ENCODE assay signal across 1 cellular context in the genomic region with DNA sequence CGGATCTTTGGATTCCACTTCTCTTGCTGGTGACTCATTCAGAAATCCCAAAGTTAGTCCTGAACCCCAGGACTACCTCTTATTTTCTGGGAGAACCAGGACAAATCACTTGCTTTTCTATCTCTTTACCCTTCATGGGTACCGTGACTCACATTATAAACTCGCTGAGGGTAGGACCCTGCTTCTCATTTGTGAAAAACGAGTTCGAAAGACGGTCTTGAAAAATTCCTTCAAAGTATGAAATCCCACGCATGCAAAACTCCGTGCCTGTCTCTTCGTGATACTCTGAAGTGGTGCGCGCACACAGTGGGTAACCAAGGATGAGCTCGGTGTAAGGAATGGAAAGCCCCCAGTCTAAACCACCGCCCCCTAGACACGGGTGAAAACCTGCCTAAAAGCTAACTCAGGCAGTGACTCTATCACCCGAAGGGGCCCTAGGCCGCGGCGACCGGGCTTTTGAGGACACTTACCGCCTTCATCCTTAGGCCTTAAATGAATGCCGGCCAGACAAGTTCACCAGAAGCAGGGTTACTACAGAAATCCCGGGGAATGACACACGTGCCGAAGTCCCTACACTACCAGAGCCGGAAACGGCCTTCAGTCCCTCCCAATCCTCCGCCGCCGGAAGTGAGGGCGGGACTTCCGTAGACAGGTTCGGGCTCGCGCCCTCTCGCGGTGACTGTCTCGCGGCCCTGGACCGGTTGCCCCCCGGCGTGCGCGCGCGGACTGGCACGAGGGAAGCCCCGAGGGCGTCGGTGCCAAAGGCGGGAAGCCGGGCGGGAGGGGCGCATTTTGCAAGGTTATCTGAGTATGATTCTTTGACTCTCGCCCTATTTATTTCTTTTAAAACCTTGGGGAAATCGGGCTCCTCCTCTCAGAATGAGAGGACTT.
TF ChIP-seq lines count a peak whose summit lies in the region.

A gene with protein sequence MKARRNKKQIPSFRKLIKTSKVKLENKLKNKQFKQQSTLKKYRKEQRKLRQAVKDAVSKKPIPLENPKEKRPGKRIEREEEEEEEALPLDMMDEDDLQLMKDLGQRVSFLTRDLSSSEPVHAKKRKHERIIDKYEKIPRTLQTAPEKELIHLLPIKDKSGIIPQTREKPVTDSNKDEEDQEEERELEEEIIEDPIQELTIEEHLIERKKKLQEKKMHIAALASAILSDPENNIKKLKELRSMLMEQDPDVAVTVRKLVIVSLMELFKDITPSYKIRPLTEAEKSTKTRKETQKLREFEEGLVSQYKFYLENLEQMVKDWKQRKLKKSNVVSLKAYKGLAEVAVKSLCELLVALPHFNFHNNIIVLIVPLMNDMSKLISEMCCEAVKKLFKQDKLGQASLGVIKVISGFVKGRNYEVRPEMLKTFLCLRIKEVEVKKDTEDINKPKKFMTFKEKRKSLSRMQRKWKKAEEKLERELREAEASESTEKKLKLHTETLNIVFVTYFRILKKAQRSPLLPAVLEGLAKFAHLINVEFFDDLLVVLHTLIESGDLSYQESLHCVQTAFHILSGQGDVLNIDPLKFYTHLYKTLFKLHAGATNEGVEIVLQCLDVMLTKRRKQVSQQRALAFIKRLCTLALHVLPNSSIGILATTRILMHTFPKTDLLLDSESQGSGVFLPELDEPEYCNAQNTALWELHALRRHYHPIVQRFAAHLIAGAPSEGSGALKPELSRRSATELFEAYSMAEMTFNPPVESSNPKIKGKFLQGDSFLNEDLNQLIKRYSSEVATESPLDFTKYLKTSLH (minus strand): TSS at position 580 of the 891 bp plus-strand sequence. CDS start 101 bp downstream, at position 479.

TF ChIP-seq in HEK293, 187 proteins besides CTCF, POLR2A, EP300 and RAD21 (continued from another document):
- TF ChIP-seq ZNF148 (tag by site-specific recombination; IDR thresholded peaks at IDR 0.05; ENCODE audit: borderline replicate concordance) (no peak), ZNF2 (tag by site-specific recombination; IDR thresholded peaks at IDR 0.05) (no peak)
